Comparison of ENCODE assay signal across 7 cellular contexts in the genomic region with DNA sequence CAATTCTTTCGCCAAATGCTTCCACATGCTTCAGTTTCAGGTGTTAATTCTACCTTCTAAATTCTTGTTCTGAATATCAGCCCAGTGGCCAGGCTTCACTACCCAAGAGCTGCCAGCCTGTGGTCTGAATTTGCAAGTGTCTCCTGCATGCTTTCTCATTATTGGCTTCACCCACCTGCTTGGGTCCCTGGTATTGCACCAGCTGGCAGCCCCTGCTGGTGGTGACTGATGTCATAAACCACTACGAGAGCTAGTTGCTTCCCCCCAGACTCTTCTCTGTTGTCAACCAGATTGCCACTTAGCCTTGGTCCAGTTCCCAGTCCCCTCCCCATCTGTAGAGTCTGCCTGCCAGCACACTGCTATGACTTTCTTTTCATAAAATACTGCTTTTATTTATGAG.
DNase-seq lines count a peak whose midpoint lies in the region; ATAC-seq and TF ChIP-seq lines count a peak whose summit lies in the region.

No MANE protein-coding gene starts in this region.

- H3K79me1 ChIP-seq in neuronal stem cell (ENCODE audit: low read depth, low read length) = no peaks in the 10 kb centered on the region

- no peak overlapping the region for H2BK15ac ChIP-seq in neuronal stem cell (ENCODE audit: low read length)

- H3K18ac ChIP-seq in neuronal stem cell (ENCODE audit: low read length) = no peak overlapping the region

- H3K4me2 ChIP-seq in neuronal stem cell (ENCODE audit: insufficient read depth, low read length, poor library complexity, severe bottlenecking) = no peak overlapping the region

- no peak for TF ChIP-seq POLR2A in breast epithelium (IDR thresholded peaks at IDR 0.05)

- no peak overlapping the region for H3K23ac ChIP-seq in neuronal stem cell (ENCODE audit: low read depth, low read length, poor library complexity)

- no peaks in the 10 kb centered on the region for H3K36me3 ChIP-seq in neuronal stem cell (replicated peaks in 1 of 2; ENCODE audit: control insufficient read depth in 2 of 2, insufficient read depth in 2 of 2, low read length in 2 of 2)
- no peaks in the 10 kb centered on the region for H3K36me3 ChIP-seq in breast epithelium

- H2AFZ ChIP-seq in neuronal stem cell (ENCODE audit: low read length) = no peak overlapping the region

- no peak overlapping the region for H3K14ac ChIP-seq in neuronal stem cell (ENCODE audit: low read length)

- no peak for TF ChIP-seq CTCF in breast epithelium (IDR thresholded peaks at IDR 0.05)

- no CpG with 5 or more reads among the region's 2 CpGs for WGBS in neuronal stem cell (ENCODE audit: extremely low coverage in 2 of 2, insufficient read length in 2 of 2, insufficient replicate concordance in 1 of 2), 2 donors

- DNase-seq in NCI-H1694 treated with DMSO at 0.1 percent for 48 hours (lab: John Stamatoyannopoulos, UW) (peak; percentile 99), neuronal stem cell (ENCODE audit: low spot score) (no peak), OCI-M1 (lab: John Stamatoyannopoulos, UW) (no peak), medulla oblongata (ENCODE audit: extremely low spot score) (no peak), breast epithelium (ENCODE audit: low spot score in 2 of 2) (no peak)

- H3K27ac ChIP-seq in neuronal stem cell (replicated peaks; ENCODE audit: low read length) (no peak overlapping the region), breast epithelium (no peak overlapping the region)

- H2BK5ac ChIP-seq in neuronal stem cell (ENCODE audit: low read length) = no peak overlapping the region

- H3K4me1 ChIP-seq in neuronal stem cell (ENCODE audit: control insufficient read depth in 2 of 2, insufficient read depth in 1 of 2, low read depth in 1 of 2, low read length in 2 of 2) (no peaks in the 10 kb centered on the region), breast epithelium (no peaks in the 10 kb centered on the region)

- ATAC-seq in GM19328 (IDR thresholded peaks at IDR 0.05; ENCODE audit: unreplicated experiment) (peak; percentile 77), HG02938 (IDR thresholded peaks at IDR 0.05; ENCODE audit: unreplicated experiment) (peak; percentile 65)

- no peak overlapping the region for H3K4me3 ChIP-seq in neuronal stem cell (ENCODE audit: low read length in 2 of 2)
- H3K4me3 ChIP-seq in breast epithelium = no peak overlapping the region

- no peak overlapping the region for H2AK5ac ChIP-seq in neuronal stem cell (ENCODE audit: low read depth, low read length)

- H3K27me3 ChIP-seq in neuronal stem cell (ENCODE audit: control insufficient read depth in 3 of 3, insufficient read depth in 3 of 3, low read depth in 1 of 3, low read length in 3 of 3) = no peaks in the 10 kb centered on the region
- no peaks in the 10 kb centered on the region for H3K27me3 ChIP-seq in breast epithelium

- no peak overlapping the region for H4K8ac ChIP-seq in neuronal stem cell (ENCODE audit: low read depth, low read length)

- no peak overlapping the region for H2BK12ac ChIP-seq in neuronal stem cell (ENCODE audit: low read length)

- H2BK120ac ChIP-seq in neuronal stem cell (ENCODE audit: low read depth, low read length) = no peak overlapping the region

- H3K9me3 ChIP-seq in neuronal stem cell (replicated peaks in 1 of 2; ENCODE audit: control insufficient read depth in 2 of 2, insufficient read depth in 1 of 2, low read depth in 1 of 2, low read length in 2 of 2) (no peaks in the 10 kb centered on the region), breast epithelium (peaks cover 0 to 12% of the 10 kb centered on the region in 2 donors)

- H3K9ac ChIP-seq in neuronal stem cell (ENCODE audit: low read depth, low read length, poor library complexity) = peak overlapping the region; percentile 2

- H4K91ac ChIP-seq in neuronal stem cell (ENCODE audit: low read depth, low read length, poor library complexity) = no peak overlapping the region

- intact Hi-C loops in breast epithelium (cut with DNase I; ENCODE audit: low total_unique reads) = no loop called here

- no peak overlapping the region for H3K4ac ChIP-seq in neuronal stem cell (ENCODE audit: low read length)
